In genomic region chr2:45729753-45730512, GRCh38 we compare ENCODE assay signal across 8 cellular contexts.
DNase-seq lines count a peak whose midpoint lies in the region; ATAC-seq and TF ChIP-seq lines count a peak whose summit lies in the region.

No MANE protein-coding gene starts in this region.

- peak; percentile 4 for TF ChIP-seq CTCF in AG09309 (IDR thresholded peaks at IDR 0.05; ENCODE audit: control insufficient read depth, insufficient read depth, low read depth, low read length, missing control alignments)
- peak; percentile 8 for TF ChIP-seq CTCF in kidney epithelial cell (IDR thresholded peaks at IDR 0.05; ENCODE audit: insufficient read depth, low read length, poor library complexity, severe bottlenecking)
- TF ChIP-seq CTCF in foreskin fibroblast (IDR thresholded peaks at IDR 0.05; ENCODE audit: low read depth, low read length): no peak

- peak; percentile 35 for ATAC-seq in GM19025 (IDR thresholded peaks at IDR 0.05; ENCODE audit: low read depth, unreplicated experiment)
- peak; percentile 41 for ATAC-seq in HG03060 (IDR thresholded peaks at IDR 0.05; ENCODE audit: low read depth, unreplicated experiment)

- H3K4me3 ChIP-seq in AG09309 (ENCODE audit: control insufficient read depth, low read depth, low read length) (no peak overlapping the region), kidney epithelial cell (ENCODE audit: low read depth, low read length) (no peak overlapping the region), foreskin fibroblast (ENCODE audit: low read depth in 1 of 2, low read length in 2 of 2) (no peak overlapping the region)

- no peaks in the 10 kb centered on the region for H3K27me3 ChIP-seq in kidney epithelial cell (ENCODE audit: control insufficient read depth, insufficient read depth, low read length)

- no peaks in the 10 kb centered on the region for H3K36me3 ChIP-seq in kidney epithelial cell (ENCODE audit: control insufficient read depth, insufficient read depth, low read length)

- DNase-seq in AG09309 (ENCODE audit: low read depth) (no peak), RPMI7951 (ENCODE audit: low read depth) (peak; percentile 39), kidney epithelial cell (ENCODE audit: low read depth) (no peak), DMS153 treated with DMSO at 0.1 percent for 48 hours (lab: John Stamatoyannopoulos, UW; ENCODE audit: unreplicated experiment) (no peak), foreskin fibroblast (no peak), HPDE6-E6E7 (ENCODE audit: extremely low spot score) (no peak)
